1 cellular context compared by ENCODE assay signal in genomic region chr10:12945709-12946359, GRCh38.
TF ChIP-seq lines count a peak whose summit lies in the region.

No MANE protein-coding gene starts in this region.

TF ChIP-seq in K562, 482 proteins besides CTCF, POLR2A, EP300 and RAD21 (continued from another document):
- TF ChIP-seq RBM34 (IDR thresholded peaks at IDR 0.05; ENCODE audit: borderline replicate concordance, insufficient read depth, low read length) (no peak), GABPB1 (CRISPR knock-in tag; IDR thresholded peaks at IDR 0.05) (no peak), JUND (IDR thresholded peaks at IDR 0.05; ENCODE audit: borderline replicate concordance, low read depth, low read length) (no peak), JUND (tag; IDR thresholded peaks at IDR 0.05; ENCODE audit: borderline replicate concordance, low read depth, low read length) (0 out of 3 replicates have a peak, but pooled peaks have one; percentile 30), POLR3A (IDR thresholded peaks at IDR 0.05; ENCODE audit: borderline replicate concordance, extremely low read depth, insufficient read depth, insufficient read length) (no peak), ZNF445 (CRISPR knock-in tag; IDR thresholded peaks at IDR 0.05; ENCODE audit: low read depth) (no peak), IFI16 (CRISPR knock-in tag; IDR thresholded peaks at IDR 0.05) (no peak), ARID3A (IDR thresholded peaks at IDR 0.05; ENCODE audit: borderline replicate concordance, low read depth, low read length) (no peak), ZNF253 (CRISPR knock-in tag; conservative IDR thresholded peaks at IDR 0.05) (no peak), MTA2 (IDR thresholded peaks at IDR 0.05; ENCODE audit: low read depth) (peak; percentile 40; the same call in 1 of the 2 replicates), SMAD1 (IDR thresholded peaks at IDR 0.05; ENCODE audit: low read depth, low read length, partially characterized antibody) (no peak), BRCA1 (IDR thresholded peaks at IDR 0.05) (no peak), BRCA1 (CRISPR knock-in tag; IDR thresholded peaks at IDR 0.05) (no peak)
